8 cellular contexts compared by ENCODE assay signal in genomic region chr6:106360410-106360988, GRCh38. TPM values are rescaled to one million over a fixed set of nuclear protein-coding genes. Genes with fewer than 3 reads are reported as not detected.
DNase-seq lines count a peak whose midpoint lies in the region; ATAC-seq, FAIRE-seq and TF ChIP-seq lines count a peak whose summit lies in the region.

Gene CRYBG1 (plus strand): TSS chr6:106360717. CDS start chr6:106360909, 192 bp downstream.

- DNase-seq in A549 (ENCODE audit: low read depth in 1 of 2, low spot score in 1 of 2) (peak; percentile 38 to 73), HPDE6-E6E7 (ENCODE audit: extremely low spot score) (peak; percentile 92), RPMI7951 (ENCODE audit: low read depth) (peak; percentile 24), germinal center (ENCODE audit: low spot score) (peak; percentile 80), omental fat pad (ENCODE audit: low spot score) (no peak), tibial nerve (ENCODE audit: low spot score in 2 of 2) (peak in 1 of 2 donors; percentile 13)
- peak; percentile 90 for DNase-seq in activated effector memory CD4-positive, alpha-beta T cell treated with anti-CD3 and anti-CD28 coated beads, Interleukin-2, amount 50 U/mL, for 16 hours

- H3K4me3 ChIP-seq in A549 (peak within 1 kb of the TSS; percentile 68), tibial nerve (peak within 1 kb of the TSS; percentile 15 to 52 (median 36))

- no peak for FAIRE-seq in A549 (lab: Jason Lieb, UNC)

- H3K4me2 ChIP-seq in A549, result peak within 1 kb of the TSS; percentile 89

- peaks cover 0 to 56% of the 10 kb centered on the region in 2 donors for H3K27me3 ChIP-seq in tibial nerve

- WGBS in A549 (ENCODE audit: missing lambda C conversion rate), result 0% methylated on average over 13 of the region's 66 CpGs
- WGBS in tibial nerve, 2 donors, result 0 to 3% methylated on average over 8 to 35 of the region's 66 CpGs

- peak in 1 of 2 experiments; percentile 55; a peak in 4 of 5 replicates for TF ChIP-seq RAD21 in A549 (conservative IDR thresholded peaks at IDR 0.05 in 1 of 2, IDR thresholded peaks at IDR 0.05 in 1 of 2)

- ATAC-seq in A549 (peak; percentile 96 to 97), GM18868 (IDR thresholded peaks at IDR 0.05; ENCODE audit: unreplicated experiment) (peak; percentile 82), omental fat pad (ENCODE audit: low FRiP score) (peak; percentile 69)

- TF ChIP-seq CTCF in A549 (IDR thresholded peaks at IDR 0.05) (peak; percentile 83), omental fat pad (IDR thresholded peaks at IDR 0.05) (peak in 1 of 3 donors; percentile 19), tibial nerve (IDR thresholded peaks at IDR 0.05) (peak; percentile 58 to 81 (median 76))

- H3K27ac ChIP-seq in A549 (peak within 1 kb of the TSS; percentile 26 to 60; a peak in 3 of 6 replicates), tibial nerve (no peak within 1 kb of the TSS)

- TF ChIP-seq POLR2A in A549 (IDR thresholded peaks at IDR 0.05; ENCODE audit: low read length), result no peak
- no peak for TF ChIP-seq POLR2A in tibial nerve (IDR thresholded peaks at IDR 0.05)

- CTCF ChIA-PET in A549 (lab: Yijun Ruan, JAX), result interaction anchor here (0.6 to 2.5 kb wide), 17 partner anchors 10 to 214 kb away, joined by 3 to 15 read pairs (median 3); no protein-coding TSS in a partner anchor

- TF ChIP-seq EP300 in A549 (IDR thresholded peaks at IDR 0.05) (no peak), tibial nerve (IDR thresholded peaks at IDR 0.05) (no peak)

- H3K4me1 ChIP-seq in A549 (peaks cover 7% of the 10 kb centered on the region; the same call in 2 of the 3 replicates), tibial nerve (peaks cover 0 to 16% (median 4%) of the 10 kb centered on the region in 4 donors)

- no peaks in the 10 kb centered on the region for H3K36me3 ChIP-seq in tibial nerve

- POLR2A ChIA-PET in A549 (lab: Yijun Ruan, JAX), result no interaction called here

- H3K9me3 ChIP-seq in A549 (no peaks in the 10 kb centered on the region), tibial nerve (no peaks in the 10 kb centered on the region)

TF ChIP-seq in A549, 52 proteins besides CTCF, POLR2A, EP300 and RAD21:
- no peak for TF ChIP-seq HES2 (IDR thresholded peaks at IDR 0.05)
- no peak for TF ChIP-seq RARB (CRISPR knock-in tag; IDR thresholded peaks at IDR 0.05)
- TF ChIP-seq FOXS1 (CRISPR knock-in tag; IDR thresholded peaks at IDR 0.05), result no peak
- TF ChIP-seq BCL3 (IDR thresholded peaks at IDR 0.05), result no peak
- TF ChIP-seq GATA3 (IDR thresholded peaks at IDR 0.05; ENCODE audit: borderline replicate concordance), result no peak
- no peak for TF ChIP-seq TP53 (CRISPR knock-in tag; IDR thresholded peaks at IDR 0.05)
- TF ChIP-seq MYC (IDR thresholded peaks at IDR 0.05; ENCODE audit: borderline replicate concordance, low read length), result no peak
- no peak for TF ChIP-seq NPAS2 (CRISPR knock-in tag; IDR thresholded peaks at IDR 0.05; ENCODE audit: borderline replicate concordance)
- no peak for TF ChIP-seq HDAC2 (IDR thresholded peaks at IDR 0.05)
- TF ChIP-seq CHD4 (IDR thresholded peaks at IDR 0.05; ENCODE audit: borderline replicate concordance), result no peak
- 0 out of 2 replicates have a peak, but pooled peaks have one; percentile 20 for TF ChIP-seq MAX (IDR thresholded peaks at IDR 0.05)
- TF ChIP-seq HOXA7 (CRISPR knock-in tag; IDR thresholded peaks at IDR 0.05), result no peak
- TF ChIP-seq MAZ (IDR thresholded peaks at IDR 0.05; ENCODE audit: borderline replicate concordance, low read depth, low read length), result no peak
- TF ChIP-seq SMC3 (IDR thresholded peaks at IDR 0.05), result peak; percentile 49
- TF ChIP-seq ZC3H11A (IDR thresholded peaks at IDR 0.05), result no peak
- no peak for TF ChIP-seq ZNF302 (CRISPR knock-in tag; IDR thresholded peaks at IDR 0.05)
- TF ChIP-seq HEYL (CRISPR knock-in tag; IDR thresholded peaks at IDR 0.05), result no peak

RNA-seq across cellular contexts. Expression of gene CRYBG1, which starts in this region (rescaled TPM):
- polyA plus RNA-seq in A549 (2011; rRNA removed), result 0.30 and 0.31 TPM in 2 replicates
- polyA plus RNA-seq in A549 (2012; cell fraction: cytosol; rRNA removed), result 0.03 and 0.04 TPM in 2 replicates
- 0.05 and 0.06 TPM in 2 replicates for polyA plus RNA-seq in A549 (2012; cell fraction: nucleus; rRNA removed)
- 0.37 to 0.59 TPM (median 0.41 TPM) in 3 replicates for polyA plus RNA-seq in A549 (2017; fragmentation: RNase III; extraction: RNeasy Plus Mini Kit Qiagen cat#74134 plus additional on column Dnase treatment)
- polyA minus RNA-seq in A549 (2011; rRNA and poly(A)+ RNA removed), result 0.21 and 0.29 TPM in 2 replicates
- total RNA-seq in RPMI7951 (2014; rRNA removed; shearing (Covaris generic)), result 74.4 and 81.6 TPM in 2 replicates
- 10 to 100 TPM; 14.9 to 36.9 (median 20.7) TPM for total RNA-seq in omental fat pad
- 10 to 100 TPM in 1 of 4 donors, 1 to 10 TPM in 3; 5.9 to 15.3 (median 8.1) TPM for total RNA-seq in tibial nerve

Comparison
In these comparisons a context has a peak if more than half of its experiments do, and no peak if none do; other contexts are left out.
1. Peak in DNase-seq, ATAC-seq, H3K4me3 ChIP-seq, H3K27ac ChIP-seq and H3K4me2 ChIP-seq in A549; RNA of the gene not detected or under 1 TPM.